ENCODE assay signal across 8 cellular contexts in genomic region chr14:99684356-99684952, GRCh38. TPM values are rescaled to one million over a fixed set of nuclear protein-coding genes. Genes with fewer than 3 reads are reported as not detected.
DNase-seq lines count a peak whose midpoint lies in the region; ATAC-seq and TF ChIP-seq lines count a peak whose summit lies in the region.

No MANE protein-coding gene starts in this region.

- peak overlapping the region; percentile 97 for H3K4me2 ChIP-seq in SK-N-SH

- 9% methylated on average over 8 of the region's 51 CpGs for WGBS in SK-N-SH (ENCODE audit: low lambda C conversion rate)
- 5 to 6% methylated on average over 33 to 48 of the region's 51 CpGs for WGBS in mesodermal cell (ENCODE audit: insufficient coverage in 2 of 2), 2 experiments

- H3K36me3 Mint-ChIP-seq in activated naive CD8-positive, alpha-beta T cell treated with anti-CD3 and anti-CD28 coated beads, Interleukin-2, amount 50 U/mL, for 24 hours (ENCODE audit: low read depth), result no peaks in the 10 kb centered on the region

- ATAC-seq in SK-N-SH treated with all-trans-retinoic acid at 6 μM for 48 hours, result no peak
- ATAC-seq in HG02885 (IDR thresholded peaks at IDR 0.05; ENCODE audit: poor library complexity, unreplicated experiment), result peak; percentile 33
- no peak for ATAC-seq in activated naive CD8-positive, alpha-beta T cell treated with anti-CD3 and anti-CD28 coated beads, Interleukin-2, amount 50 U/mL, for 24 hours

- POLR2A ChIA-PET in SK-N-SH (lab: Yijun Ruan, JAX), result interaction anchor here (0.6 kb wide), 1 partner anchor 125 kb away, joined by 3 read pairs; no protein-coding TSS in a partner anchor

- TF ChIP-seq RAD21 in SK-N-SH (IDR thresholded peaks at IDR 0.05; ENCODE audit: low read length), result no peak

- H4K20me1 ChIP-seq in SK-N-SH (ENCODE audit: insufficient read depth), result no peaks in the 10 kb centered on the region

- H3K9ac ChIP-seq in SK-N-SH, result peak overlapping the region; percentile 46; the same call in 1 of the 2 replicates

- TF ChIP-seq CTCF in SK-N-SH (IDR thresholded peaks at IDR 0.05), result no peak

- no peaks in the 10 kb centered on the region for H3K36me3 ChIP-seq in SK-N-SH (replicated peaks in 1 of 2; ENCODE audit: control insufficient read depth in 1 of 2, insufficient read depth in 2 of 2, low read length in 1 of 2)
- H3K36me3 ChIP-seq in mesodermal cell (ENCODE audit: control insufficient read depth, insufficient read depth, low read length), result no peaks in the 10 kb centered on the region

- peaks cover 8% of the 10 kb centered on the region for H3F3A ChIP-seq in SK-N-SH (replicated peaks; ENCODE audit: insufficient read depth)

- H3K4me1 ChIP-seq in SK-N-SH (ENCODE audit: control insufficient read depth in 1 of 2, insufficient read depth in 2 of 2, low read depth in 1 of 2, low read length in 1 of 2) (peaks cover 0 to 11% of the 10 kb centered on the region in 2 experiments; a peak in 1 of 4 replicates), mesodermal cell (ENCODE audit: control insufficient read depth, insufficient read depth, low read length, poor library complexity, severe bottlenecking) (no peaks in the 10 kb centered on the region)

- DNase-seq in SK-N-SH (no peak), cerebellum (ENCODE audit: low spot score) (no peak)
- DNase-seq in activated naive CD8-positive, alpha-beta T cell treated with anti-CD3 and anti-CD28 coated beads, Interleukin-2, amount 50 U/mL, for 24 hours, result peak; percentile 38
- no peak for DNase-seq in stimulated activated CD4-positive, alpha-beta T cell treated with anti-CD3 and anti-CD28 coated beads, Interleukin-2, amount 100 ng/mL, for 24 hours
- DNase-seq in NK-92 treated with Interleukin-12 subunit alpha and Interleukin-12 subunit beta, amount 100 ng/mL, for 24 hours (lab: John Stamatoyannopoulos, UW), result no peak

- H3K9me3 ChIP-seq in SK-N-SH (no peaks in the 10 kb centered on the region), mesodermal cell (ENCODE audit: control insufficient read depth, low read length) (peaks cover 5% of the 10 kb centered on the region)

- no peak overlapping the region for H3K27ac Mint-ChIP-seq in activated naive CD8-positive, alpha-beta T cell treated with anti-CD3 and anti-CD28 coated beads, Interleukin-2, amount 50 U/mL, for 24 hours

- H3K4me3 ChIP-seq in SK-N-SH (ENCODE audit: low read depth in 2 of 2, low read length in 1 of 2) (peak overlapping the region; percentile 61 to 68), mesodermal cell (ENCODE audit: extremely low read depth, insufficient read depth, low read length, poor library complexity, severe bottlenecking) (peak overlapping the region; percentile 56)

- CTCF ChIA-PET in SK-N-SH (lab: Yijun Ruan, JAX), result interaction anchor here (1.5 to 2.3 kb wide), 2 partner anchors 46 to 195 kb away, joined by 9 to 17 read pairs; no protein-coding TSS in a partner anchor

- H3K9me3 Mint-ChIP-seq in activated naive CD8-positive, alpha-beta T cell treated with anti-CD3 and anti-CD28 coated beads, Interleukin-2, amount 50 U/mL, for 24 hours, result no peaks in the 10 kb centered on the region

- peaks cover 17% of the 10 kb centered on the region for H3K27me3 Mint-ChIP-seq in activated naive CD8-positive, alpha-beta T cell treated with anti-CD3 and anti-CD28 coated beads, Interleukin-2, amount 50 U/mL, for 24 hours

- H3K27me3 ChIP-seq in SK-N-SH (ENCODE audit: insufficient read depth), result no peaks in the 10 kb centered on the region; the same call in 1 of the 2 replicates

- no peaks in the 10 kb centered on the region for H3K79me2 ChIP-seq in SK-N-SH (ENCODE audit: insufficient read depth)

- peak overlapping the region; percentile 68 for H2AFZ ChIP-seq in SK-N-SH (ENCODE audit: low read depth)

- no peak overlapping the region for H3K4me3 Mint-ChIP-seq in activated naive CD8-positive, alpha-beta T cell treated with anti-CD3 and anti-CD28 coated beads, Interleukin-2, amount 50 U/mL, for 24 hours

- no peak for TF ChIP-seq EP300 in SK-N-SH (IDR thresholded peaks at IDR 0.05; ENCODE audit: borderline replicate concordance in 1 of 2, low read depth in 1 of 2, low read length in 1 of 2)

- no peaks in the 10 kb centered on the region for H3K9me2 ChIP-seq in SK-N-SH

- no peak overlapping the region for H3K27ac ChIP-seq in SK-N-SH (ENCODE audit: low read depth in 2 of 2, low read length in 1 of 2)
- peak overlapping the region; percentile 29 for H3K27ac ChIP-seq in mesodermal cell (ENCODE audit: low read depth, low read length, severe bottlenecking)

- H3K4me1 Mint-ChIP-seq in activated naive CD8-positive, alpha-beta T cell treated with anti-CD3 and anti-CD28 coated beads, Interleukin-2, amount 50 U/mL, for 24 hours, result peaks cover 7% of the 10 kb centered on the region

TF ChIP-seq in SK-N-SH, 30 proteins besides CTCF, POLR2A, EP300 and RAD21 (continues in another document):
- TF ChIP-seq PBX3 (IDR thresholded peaks at IDR 0.05) (no peak), SIN3A (IDR thresholded peaks at IDR 0.05; ENCODE audit: borderline replicate concordance, low read depth, low read length) (no peak), ZBTB33 (IDR thresholded peaks at IDR 0.05; ENCODE audit: borderline replicate concordance, low read depth) (no peak), MAX (IDR thresholded peaks at IDR 0.05; ENCODE audit: low read depth) (no peak)

TF ChIP-seq in SK-N-SH treated with all-trans-retinoic acid at 6 μM for 48 hours, 23 proteins besides CTCF, POLR2A, EP300 and RAD21 (continues in another document):
- no peak for TF ChIP-seq RARB (CRISPR knock-in tag; IDR thresholded peaks at IDR 0.05)
- no peak for TF ChIP-seq ZFP30 (CRISPR knock-in tag; IDR thresholded peaks at IDR 0.05)
- no peak for TF ChIP-seq BACH2 (CRISPR knock-in tag; IDR thresholded peaks at IDR 0.05; ENCODE audit: borderline replicate concordance)
- no peak for TF ChIP-seq ZNF8 (CRISPR knock-in tag; IDR thresholded peaks at IDR 0.05)
- TF ChIP-seq ESRRG (CRISPR knock-in tag; IDR thresholded peaks at IDR 0.05), result no peak
- TF ChIP-seq CSDC2 (CRISPR knock-in tag; IDR thresholded peaks at IDR 0.05), result no peak
- TF ChIP-seq TOX (CRISPR knock-in tag; IDR thresholded peaks at IDR 0.05; ENCODE audit: borderline replicate concordance), result no peak
- TF ChIP-seq ZC3H10 (CRISPR knock-in tag; IDR thresholded peaks at IDR 0.05), result no peak
- no peak for TF ChIP-seq POU6F1 (CRISPR knock-in tag; IDR thresholded peaks at IDR 0.05; ENCODE audit: borderline replicate concordance, low read depth)
- TF ChIP-seq SNAI2 (CRISPR knock-in tag; IDR thresholded peaks at IDR 0.05), result no peak
- TF ChIP-seq ISL1 (CRISPR knock-in tag; IDR thresholded peaks at IDR 0.05), result no peak
- no peak for TF ChIP-seq CREB5 (CRISPR knock-in tag; IDR thresholded peaks at IDR 0.05; ENCODE audit: low read depth)
- TF ChIP-seq ZFP3 (CRISPR knock-in tag; IDR thresholded peaks at IDR 0.05), result no peak

RNA-seq across cellular contexts. Expression of gene CYP46A1, which starts 0.4 kb away (rescaled TPM):
- polyA plus RNA-seq in SK-N-SH (2012; rRNA removed), result 0.18 and 0.30 TPM in 2 replicates
- polyA plus RNA-seq in SK-N-SH (2012; cell fraction: cytosol; rRNA removed), result 0.21 and 0.26 TPM in 2 replicates
- polyA plus RNA-seq in SK-N-SH (2012; cell fraction: nucleus; rRNA removed), result 1.1 and 1.4 TPM in 2 replicates
- polyA plus RNA-seq in mesodermal cell (2013, experiment 1 of 2), result 0.88 TPM
- 1.5 TPM for polyA plus RNA-seq in mesodermal cell (2013, experiment 2 of 2)
- 6.1 TPM for total RNA-seq in cerebellum

RNA-seq across cellular contexts. Expression of gene HHIPL1, which starts 39.5 kb away (rescaled TPM):
- 0.02 TPM in 2 replicates for polyA plus RNA-seq in SK-N-SH (2012; rRNA removed)
- polyA plus RNA-seq in SK-N-SH (2012; cell fraction: cytosol; rRNA removed), result 0.01 and 0.03 TPM in 2 replicates
- 0.01 and 0.05 TPM in 2 replicates for polyA plus RNA-seq in SK-N-SH (2012; cell fraction: nucleus; rRNA removed)
- polyA plus RNA-seq in mesodermal cell (2013, experiment 1 of 2), result 1.9 TPM
- 1.9 TPM for polyA plus RNA-seq in mesodermal cell (2013, experiment 2 of 2)
- 4.3 TPM for total RNA-seq in cerebellum
